ENCODE assay signal across 14 cellular contexts in genomic region chr11:68996376-68997123, GRCh38. TPM values are rescaled to one million over a fixed set of nuclear protein-coding genes. Genes with fewer than 3 reads are reported as not detected.
"Had no signal": no experiment of that assay in that cellular context is flagged by ENCODE, and none has a peak within 500 bp of the region (broad histone marks: within the 10 kb centered on the region; RNA-seq: fewer than 3 reads in every experiment).

No MANE protein-coding gene starts in this region.

- H3K4me1 Mint-ChIP-seq: activated naive CD4-positive, alpha-beta T cell treated with anti-CD3 and anti-CD28 coated beads, Interleukin-2, amount 10 ng/mL, durations not matched to agents 7 days and 5 days; stimulated activated memory B cell treated with anti-CD40 and anti-IgM and Interleukin-4, amounts not matched to agents 10 μg/mL and 1 μg/mL and 100 μg/mL, for 72 hours had no signal

- H3K27ac Mint-ChIP-seq: activated naive CD4-positive, alpha-beta T cell treated with anti-CD3 and anti-CD28 coated beads, Interleukin-2, amount 10 ng/mL, durations not matched to agents 7 days and 5 days; stimulated activated memory B cell treated with anti-CD40 and anti-IgM and Interleukin-4, amounts not matched to agents 10 μg/mL and 1 μg/mL and 100 μg/mL, for 72 hours had no signal

- ATAC-seq: esophagus mucosa; left colon; stimulated activated memory B cell treated with anti-CD40 and anti-IgM and Interleukin-4, amounts not matched to agents 10 μg/mL and 1 μg/mL and 100 μg/mL, for 72 hours had no signal

- H3K4me3 ChIP-seq: smooth muscle cell had no signal

- H3K9me3 Mint-ChIP-seq: activated naive CD4-positive, alpha-beta T cell treated with anti-CD3 and anti-CD28 coated beads, Interleukin-2, amount 10 ng/mL, durations not matched to agents 7 days and 5 days; stimulated activated memory B cell treated with anti-CD40 and anti-IgM and Interleukin-4, amounts not matched to agents 10 μg/mL and 1 μg/mL and 100 μg/mL, for 72 hours had no signal

- DNase-seq: activated naive CD4-positive, alpha-beta T cell treated with anti-CD3 and anti-CD28 coated beads, Interleukin-2, amount 10 ng/mL, durations not matched to agents 7 days and 5 days; caudate nucleus; dermis blood vessel endothelial cell; mesenchymal stem cell; T-helper 9 cell; trophoblast cell had no signal

- H3K36me3 Mint-ChIP-seq: activated naive CD4-positive, alpha-beta T cell treated with anti-CD3 and anti-CD28 coated beads, Interleukin-2, amount 10 ng/mL, durations not matched to agents 7 days and 5 days; stimulated activated memory B cell treated with anti-CD40 and anti-IgM and Interleukin-4, amounts not matched to agents 10 μg/mL and 1 μg/mL and 100 μg/mL, for 72 hours had no signal

- H3K4me3 Mint-ChIP-seq: activated naive CD4-positive, alpha-beta T cell treated with anti-CD3 and anti-CD28 coated beads, Interleukin-2, amount 10 ng/mL, durations not matched to agents 7 days and 5 days; stimulated activated memory B cell treated with anti-CD40 and anti-IgM and Interleukin-4, amounts not matched to agents 10 μg/mL and 1 μg/mL and 100 μg/mL, for 72 hours had no signal

RNA-seq across cellular contexts. Expression of gene MRGPRD, which starts 15.8 kb away (rescaled TPM):
- total RNA-seq: dermis blood vessel endothelial cell, esophagus mucosa, fibroblast of villous mesenchyme, left colon, SK-MEL-5, smooth muscle cell, subcutaneous adipose tissue had no signal
- polyA plus RNA-seq: neural cell, smooth muscle cell had no signal

RNA-seq across cellular contexts. Expression of gene MRGPRF, which starts 16.5 kb away (rescaled TPM):
- polyA plus RNA-seq: neural cell had no signal
